9 cellular contexts compared by ENCODE assay signal in genomic region chr14:94601961-94602391, GRCh38. TPM values are rescaled to one million over a fixed set of nuclear protein-coding genes. Genes with fewer than 3 reads are reported as not detected.
A peak's percentile ranks its signal among the peaks of the same experiment; 100 is the strongest.
DNase-seq lines count a peak whose midpoint lies in the region; ATAC-seq and TF ChIP-seq lines count a peak whose summit lies in the region.
"Had no signal": no experiment of that assay in that cellular context is flagged by ENCODE, and none has a peak within 500 bp of the region (broad histone marks: within the 10 kb centered on the region; RNA-seq: fewer than 3 reads in every experiment).

No MANE protein-coding gene starts in this region.

- TF ChIP-seq POLR2A in gastrocnemius medialis (IDR thresholded peaks at IDR 0.05) = no peak

- peak overlapping the region; percentile 60 to 95 (median 84) for H3K27ac ChIP-seq in gastrocnemius medialis

- H3K4me1 ChIP-seq in gastrocnemius medialis = peaks cover 11 to 74% of the 10 kb centered on the region in 2 donors

- H3K36me3 Mint-ChIP-seq in stimulated activated naive B cell treated with anti-CD40 and anti-IgM and Interleukin-4, amounts not matched to agents 10 μg/mL and 1 μg/mL and 100 μg/mL, for 72 hours = no peaks in the 10 kb centered on the region

- no peaks in the 10 kb centered on the region for H3K9me3 ChIP-seq in gastrocnemius medialis

- intact Hi-C loops in gastrocnemius medialis (cut with DNase I; ENCODE audit: low total_unique reads) = no loop called here

- no peaks in the 10 kb centered on the region for H3K36me3 ChIP-seq in gastrocnemius medialis

- in situ Hi-C loops in gastrocnemius medialis (cut with MboI; ENCODE audit: low sequenced_read_pairs in 4 of 4) (no loop called here), GM13976 (cut with MboI; ENCODE audit: low sequenced_read_pairs, unreplicated experiment) (no loop called here)

- DNase-seq in GM03348 (ENCODE audit: low spot score) (peak; percentile 92), astrocyte of the hippocampus (ENCODE audit: low read depth, low spot score) (peak; percentile 94), hepatic stellate cell (ENCODE audit: low spot score) (peak; percentile 80), gastrocnemius medialis (peak; percentile 89 to 91), GM13976 (ENCODE audit: low spot score) (no peak)
- no peak for DNase-seq in stimulated activated naive B cell treated with anti-CD40 and anti-IgM and Interleukin-4, amounts not matched to agents 10 μg/mL and 1 μg/mL and 100 μg/mL, for 72 hours

- H3K4me3 ChIP-seq in gastrocnemius medialis = no peak overlapping the region
- H3K4me3 ChIP-seq: GM12878 had no signal

- no peak for TF ChIP-seq CTCF in gastrocnemius medialis (IDR thresholded peaks at IDR 0.05 in 4 of 5, conservative IDR thresholded peaks at IDR 0.05 in 1 of 5)
- no peak for TF ChIP-seq CTCF in GM13976 (IDR thresholded peaks at IDR 0.05; ENCODE audit: borderline replicate concordance, control extremely low read depth, extremely low read depth, insufficient read depth, missing control alignments)

- peaks cover 0 to 1% of the 10 kb centered on the region in 2 donors for H3K9me3 Mint-ChIP-seq in stimulated activated naive B cell treated with anti-CD40 and anti-IgM and Interleukin-4, amounts not matched to agents 10 μg/mL and 1 μg/mL and 100 μg/mL, for 72 hours

- ATAC-seq in gastrocnemius medialis (peak; percentile 73 to 84), HG02938 (IDR thresholded peaks at IDR 0.05; ENCODE audit: unreplicated experiment) (no peak), GM19324 (IDR thresholded peaks at IDR 0.05; ENCODE audit: low FRiP score, unreplicated experiment) (no peak)
- ATAC-seq in stimulated activated naive B cell treated with anti-CD40 and anti-IgM and Interleukin-4, amounts not matched to agents 10 μg/mL and 1 μg/mL and 100 μg/mL, for 72 hours (replicated peaks) = no peak
- ATAC-seq: GM12878 had no signal

- H3K27ac Mint-ChIP-seq in stimulated activated naive B cell treated with anti-CD40 and anti-IgM and Interleukin-4, amounts not matched to agents 10 μg/mL and 1 μg/mL and 100 μg/mL, for 72 hours = no peak overlapping the region

- H3K4me1 Mint-ChIP-seq in stimulated activated naive B cell treated with anti-CD40 and anti-IgM and Interleukin-4, amounts not matched to agents 10 μg/mL and 1 μg/mL and 100 μg/mL, for 72 hours = no peaks in the 10 kb centered on the region

- H3K4me3 Mint-ChIP-seq in stimulated activated naive B cell treated with anti-CD40 and anti-IgM and Interleukin-4, amounts not matched to agents 10 μg/mL and 1 μg/mL and 100 μg/mL, for 72 hours = no peak overlapping the region

- no peaks in the 10 kb centered on the region for H3K27me3 ChIP-seq in gastrocnemius medialis

- H3K27me3 Mint-ChIP-seq in stimulated activated naive B cell treated with anti-CD40 and anti-IgM and Interleukin-4, amounts not matched to agents 10 μg/mL and 1 μg/mL and 100 μg/mL, for 72 hours = peaks cover 0 to 12% of the 10 kb centered on the region in 2 donors

RNA-seq across cellular contexts. Expression of gene SERPINA3, which starts 10.2 kb away (rescaled TPM):
- 10 to 100 TPM; 18.3 to 80.9 (median 66.3) TPM for total RNA-seq in gastrocnemius medialis

RNA-seq across cellular contexts. Expression of gene SERPINA5, which starts 20.8 kb away (rescaled TPM):
- 10 to 100 TPM in 2 of 4 donors, 1 to 10 TPM in 2; 1.8 to 63.2 (median 19.8) TPM for total RNA-seq in gastrocnemius medialis

RNA-seq across cellular contexts. Expression of gene SERPINA4, which starts 40.7 kb away (rescaled TPM):
- total RNA-seq in gastrocnemius medialis = under 1 TPM in 2 of 4 donors, not detected in 2; 0.13 to 0.26 TPM

Comparison
In these comparisons a context has a peak if more than half of its experiments do, and no peak if none do; other contexts are left out.
1. DNase-seq: peak in GM03348 (single experiment), astrocyte of the hippocampus (single experiment), hepatic stellate cell (single experiment) and gastrocnemius medialis (2 of 2); none in stimulated activated naive B cell treated with anti-CD40 and anti-IgM and Interleukin-4, amounts not matched to agents 10 μg/mL and 1 μg/mL and 100 μg/mL, for 72 hours (single experiment) and GM13976 (single experiment).
2. ATAC-seq: peak in gastrocnemius medialis (2 of 2); none in HG02938 (single experiment), stimulated activated naive B cell treated with anti-CD40 and anti-IgM and Interleukin-4, amounts not matched to agents 10 μg/mL and 1 μg/mL and 100 μg/mL, for 72 hours (0 of 2) and GM19324 (single experiment).